In genomic region chr5:95863383-95863757, GRCh38 we compare ENCODE assay signal across 1 cellular context.
TF ChIP-seq lines count a peak whose summit lies in the region.

No MANE protein-coding gene starts in this region.

TF ChIP-seq in HepG2, 621 proteins besides CTCF, POLR2A, EP300 and RAD21 (continued from another document):
- TF ChIP-seq HNF1A (IDR thresholded peaks at IDR 0.05; ENCODE audit: low read depth) = 0 out of 2 replicates have a peak, but pooled peaks have one; percentile 12
- no peak for TF ChIP-seq HNF1A (CRISPR knock-in tag; IDR thresholded peaks at IDR 0.05; ENCODE audit: borderline replicate concordance)
- TF ChIP-seq MAZ (IDR thresholded peaks at IDR 0.05; ENCODE audit: borderline replicate concordance, low read depth, low read length) = no peak
- TF ChIP-seq MAZ (CRISPR knock-in tag; IDR thresholded peaks at IDR 0.05; ENCODE audit: low read depth) = 0 out of 2 replicates have a peak, but pooled peaks have one; percentile 13
- no peak for TF ChIP-seq SKI (IDR thresholded peaks at IDR 0.05; ENCODE audit: partially characterized antibody)
- TF ChIP-seq ESRRA (CRISPR knock-in tag; IDR thresholded peaks at IDR 0.05; ENCODE audit: low read depth) = no peak; the same call in 1 of the 2 replicates
- peak; percentile 50 for TF ChIP-seq FOSL2 (CRISPR knock-in tag; IDR thresholded peaks at IDR 0.05)
- peak; percentile 54; the same call in 1 of the 2 replicates for TF ChIP-seq YEATS4 (CRISPR knock-in tag; IDR thresholded peaks at IDR 0.05; ENCODE audit: borderline replicate concordance)
- peak; percentile 35; the same call in 1 of the 2 replicates for TF ChIP-seq SAP130 (CRISPR knock-in tag; IDR thresholded peaks at IDR 0.05; ENCODE audit: low read depth)
- TF ChIP-seq MEIS2 (CRISPR knock-in tag; IDR thresholded peaks at IDR 0.05) = no peak
- TF ChIP-seq PRDM4 (CRISPR knock-in tag; IDR thresholded peaks at IDR 0.05; ENCODE audit: borderline replicate concordance) = no peak
- TF ChIP-seq, protein P1, sequence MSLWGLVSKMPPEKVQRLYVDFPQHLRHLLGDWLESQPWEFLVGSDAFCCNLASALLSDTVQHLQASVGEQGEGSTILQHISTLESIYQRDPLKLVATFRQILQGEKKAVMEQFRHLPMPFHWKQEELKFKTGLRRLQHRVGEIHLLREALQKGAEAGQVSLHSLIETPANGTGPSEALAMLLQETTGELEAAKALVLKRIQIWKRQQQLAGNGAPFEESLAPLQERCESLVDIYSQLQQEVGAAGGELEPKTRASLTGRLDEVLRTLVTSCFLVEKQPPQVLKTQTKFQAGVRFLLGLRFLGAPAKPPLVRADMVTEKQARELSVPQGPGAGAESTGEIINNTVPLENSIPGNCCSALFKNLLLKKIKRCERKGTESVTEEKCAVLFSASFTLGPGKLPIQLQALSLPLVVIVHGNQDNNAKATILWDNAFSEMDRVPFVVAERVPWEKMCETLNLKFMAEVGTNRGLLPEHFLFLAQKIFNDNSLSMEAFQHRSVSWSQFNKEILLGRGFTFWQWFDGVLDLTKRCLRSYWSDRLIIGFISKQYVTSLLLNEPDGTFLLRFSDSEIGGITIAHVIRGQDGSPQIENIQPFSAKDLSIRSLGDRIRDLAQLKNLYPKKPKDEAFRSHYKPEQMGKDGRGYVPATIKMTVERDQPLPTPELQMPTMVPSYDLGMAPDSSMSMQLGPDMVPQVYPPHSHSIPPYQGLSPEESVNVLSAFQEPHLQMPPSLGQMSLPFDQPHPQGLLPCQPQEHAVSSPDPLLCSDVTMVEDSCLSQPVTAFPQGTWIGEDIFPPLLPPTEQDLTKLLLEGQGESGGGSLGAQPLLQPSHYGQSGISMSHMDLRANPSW (CRISPR knock-in tag; IDR thresholded peaks at IDR 0.05; ENCODE audit: borderline replicate concordance) = peak; percentile 21; the same call in 1 of the 2 replicates
- 0 out of 2 replicates have a peak, but pooled peaks have one; percentile 68 for TF ChIP-seq ZFP90 (CRISPR knock-in tag; IDR thresholded peaks at IDR 0.05; ENCODE audit: borderline replicate concordance)
- 0 out of 2 replicates have a peak, but pooled peaks have one; percentile 63 for TF ChIP-seq BRCA1 (CRISPR knock-in tag; IDR thresholded peaks at IDR 0.05)
- peak; percentile 63; the same call in 1 of the 2 replicates for TF ChIP-seq ZNF232 (CRISPR knock-in tag; IDR thresholded peaks at IDR 0.05; ENCODE audit: borderline replicate concordance)
- 0 out of 2 replicates have a peak, but pooled peaks have one; percentile 41 for TF ChIP-seq IRF1 (CRISPR knock-in tag; IDR thresholded peaks at IDR 0.05; ENCODE audit: low read depth)
- 0 out of 2 replicates have a peak, but pooled peaks have one; percentile 6 for TF ChIP-seq TAF1 (CRISPR knock-in tag; IDR thresholded peaks at IDR 0.05)
- no peak for TF ChIP-seq BCLAF1 (IDR thresholded peaks at IDR 0.05)
- peak; percentile 60 for TF ChIP-seq MED1 (CRISPR knock-in tag; IDR thresholded peaks at IDR 0.05)
